ENCODE assay signal across 22 cellular contexts in genomic region chr9:125608488-125609224, GRCh38.
A peak's percentile ranks its signal among the peaks of the same experiment; 100 is the strongest.
DNase-seq lines count a peak whose midpoint lies in the region; ATAC-seq and TF ChIP-seq lines count a peak whose summit lies in the region.
"Had no signal": no experiment of that assay in that cellular context is flagged by ENCODE, and none has a peak within 500 bp of the region (broad histone marks: within the 10 kb centered on the region; RNA-seq: fewer than 3 reads in every experiment).

No MANE protein-coding gene starts in this region.

- no peaks in the 10 kb centered on the region for H3K9me3 Mint-ChIP-seq in activated naive CD8-positive, alpha-beta T cell (ENCODE audit: low read depth)
- no peaks in the 10 kb centered on the region for H3K9me3 Mint-ChIP-seq in glutamatergic neuron (ENCODE audit: unreplicated experiment)
- H3K9me3 Mint-ChIP-seq: CD8-positive, alpha-beta memory T cell; endodermal cell had no signal

- no peaks in the 10 kb centered on the region for H3K27me3 ChIP-seq in right cardiac atrium (ENCODE audit: control insufficient read depth, insufficient read depth)
- H3K27me3 ChIP-seq in right atrium auricular region, result no peaks in the 10 kb centered on the region
- H3K27me3 ChIP-seq: neutrophil, SJCRH30, transverse colon had no signal

- TF ChIP-seq CTCF in right atrium auricular region (IDR thresholded peaks at IDR 0.05) (no peak), glutamatergic neuron (IDR thresholded peaks at IDR 0.05; ENCODE audit: partially characterized antibody, unreplicated experiment) (no peak)

- 31% methylated on average over 10 of the region's 10 CpGs for WGBS in right cardiac atrium

- no peaks in the 10 kb centered on the region for H3K27me3 Mint-ChIP-seq in activated naive CD8-positive, alpha-beta T cell
- H3K27me3 Mint-ChIP-seq in glutamatergic neuron (ENCODE audit: unreplicated experiment), result peaks cover 2% of the 10 kb centered on the region
- H3K27me3 Mint-ChIP-seq: CD8-positive, alpha-beta memory T cell had no signal

- peak overlapping the region; percentile 42 for H3K27ac Mint-ChIP-seq in activated naive CD8-positive, alpha-beta T cell
- peak overlapping the region; percentile 2 for H3K27ac Mint-ChIP-seq in glutamatergic neuron (ENCODE audit: unreplicated experiment)
- H3K27ac Mint-ChIP-seq: CD8-positive, alpha-beta memory T cell had no signal

- peaks cover 53% of the 10 kb centered on the region for H3K4me1 Mint-ChIP-seq in activated naive CD8-positive, alpha-beta T cell (ENCODE audit: low read depth)
- peaks cover 16% of the 10 kb centered on the region for H3K4me1 Mint-ChIP-seq in glutamatergic neuron (ENCODE audit: low read depth, unreplicated experiment)

- H3K36me3 ChIP-seq in right atrium auricular region, result no peaks in the 10 kb centered on the region
- H3K36me3 ChIP-seq: HAP-1, SJCRH30, transverse colon had no signal

- H3K4me1 ChIP-seq in right cardiac atrium (ENCODE audit: control insufficient read depth, insufficient read depth, low read length) (peaks cover 4% of the 10 kb centered on the region), right atrium auricular region (peaks cover 0 to 9% of the 10 kb centered on the region in 2 donors)
- H3K4me1 ChIP-seq: HAP-1, SJCRH30 had no signal

- H3K9me3 ChIP-seq in right cardiac atrium (ENCODE audit: control insufficient read depth, low read length), result no peaks in the 10 kb centered on the region
- H3K9me3 ChIP-seq in right atrium auricular region, result no peaks in the 10 kb centered on the region
- H3K9me3 ChIP-seq: HAP-1, neutrophil, SJCRH30, transverse colon had no signal

- H3K4me3 Mint-ChIP-seq in activated naive CD8-positive, alpha-beta T cell, result peak overlapping the region; percentile 14
- no peak overlapping the region for H3K4me3 Mint-ChIP-seq in glutamatergic neuron (ENCODE audit: unreplicated experiment)
- H3K4me3 Mint-ChIP-seq: CD8-positive, alpha-beta memory T cell; endodermal cell had no signal

- H3K4me3 ChIP-seq in right cardiac atrium (ENCODE audit: low read length) (no peak overlapping the region), right atrium auricular region (no peak overlapping the region)
- H3K4me3 ChIP-seq: HAP-1, SJCRH30, transverse colon had no signal

- peak; percentile 64 to 76 for ATAC-seq in right cardiac atrium
- ATAC-seq in GM18858 (IDR thresholded peaks at IDR 0.05; ENCODE audit: unreplicated experiment), result no peak
- ATAC-seq in HG03342 (IDR thresholded peaks at IDR 0.05; ENCODE audit: unreplicated experiment), result no peak
- ATAC-seq: PC-3 had no signal

- H3K36me3 Mint-ChIP-seq in activated naive CD8-positive, alpha-beta T cell, result peaks cover 6% of the 10 kb centered on the region
- H3K36me3 Mint-ChIP-seq in glutamatergic neuron (ENCODE audit: unreplicated experiment), result no peaks in the 10 kb centered on the region

- DNase-seq in right cardiac atrium (peak in 1 of 3 donors; percentile 53), right atrium auricular region (ENCODE audit: low spot score) (no peak), glutamatergic neuron (peak; percentile 32), NCI-H82 treated with DMSO at 0.1 percent for 48 hours (lab: John Stamatoyannopoulos, UW; ENCODE audit: unreplicated experiment) (no peak)
- no peak for DNase-seq in activated naive CD4-positive, alpha-beta T cell treated with Interleukin-2 at 50 U/mL for 16 hours
- DNase-seq: anterior cingulate cortex; CD8-positive, alpha-beta memory T cell; endodermal cell; foreskin fibroblast; midbrain; NCI-H1092 treated with DMSO at 0.1 percent for 48 hours; NCI-H2081 treated with DMSO at 0.1 percent for 48 hours; NCI-H69; PC-3; SJCRH30; stimulated activated naive CD4-positive, alpha-beta T cell; transverse colon had no signal

- intact Hi-C loops in right cardiac atrium (cut with DNase I), result no loop called here

- H3K27ac ChIP-seq in right cardiac atrium (ENCODE audit: low read length) (no peak overlapping the region), right atrium auricular region (no peak overlapping the region)
- H3K27ac ChIP-seq: neutrophil, SJCRH30, transverse colon had no signal

Comparison
In these comparisons a context has a peak if more than half of its experiments do, and no peak if none do; other contexts are left out.
1. ATAC-seq: peak in right cardiac atrium (2 of 2); none in GM18858 (single experiment) and HG03342 (single experiment).